22 cellular contexts compared by ENCODE assay signal in genomic region chr2:219327719-219328118, GRCh38. TPM values are rescaled to one million over a fixed set of nuclear protein-coding genes. Genes with fewer than 3 reads are reported as not detected.
DNase-seq lines count a peak whose midpoint lies in the region; FAIRE-seq and TF ChIP-seq lines count a peak whose summit lies in the region.
"Had no signal": no experiment of that assay in that cellular context is flagged by ENCODE, and none has a peak within 500 bp of the region (broad histone marks: within the 10 kb centered on the region; RNA-seq: fewer than 3 reads in every experiment).

No MANE protein-coding gene starts in this region.

- DNase-seq in NCI-H748 (lab: John Stamatoyannopoulos, UW; ENCODE audit: unreplicated experiment) (peak; percentile 74), NCI-H748 treated with DMSO at 0.1 percent for 48 hours (lab: John Stamatoyannopoulos, UW) (no peak), NCI-H146 (lab: John Stamatoyannopoulos, UW) (peak; percentile 79), NCI-H69 (lab: John Stamatoyannopoulos, UW) (peak; percentile 78), retina (peak; percentile 23), RCC 7860 (ENCODE audit: low spot score) (no peak), lower leg skin (ENCODE audit: low spot score in 2 of 2) (no peak), RKO (ENCODE audit: low spot score) (no peak)
- DNase-seq: ACHN; CD4-positive, CD25-positive, alpha-beta regulatory T cell; GM23248; Kasumi-1; MM.1S; NCI-H1105 treated with DMSO at 0.1 percent for 48 hours; OCI-M1; SW 1271 had no signal

- no peak overlapping the region for H3K4me3 ChIP-seq in lower leg skin (ENCODE audit: low read depth, poor library complexity, severe bottlenecking)
- H3K4me3 ChIP-seq: GM23248, SJSA1 had no signal

- TF ChIP-seq POLR2A in lower leg skin (IDR thresholded peaks at IDR 0.05), result no peak

- no peak for TF ChIP-seq CTCF in lower leg skin (IDR thresholded peaks at IDR 0.05)

- no peak for FAIRE-seq in RCC 7860 (lab: Jason Lieb, UNC)
- FAIRE-seq: HTR-8/SVneo, TTC549 had no signal

- intact Hi-C loops in lower leg skin (cut with DNase I; ENCODE audit: low total_unique reads), result loop anchor here (10.0 kb wide), 2 partner anchors 263 to 467 kb away; partner anchors contain the start of gene IHH

- WGBS in lower leg skin, 2 donors, result 46 to 52% methylated on average over 2 of the region's 2 CpGs

RNA-seq across cellular contexts. Expression of gene RESP18, which starts 4.8 kb away (rescaled TPM):
- not detected for total RNA-seq in lower leg skin
- total RNA-seq: B cell; CD4-positive, CD25-positive, alpha-beta regulatory T cell; GM23248; NCI-H460; SJSA1; T-helper 2 cell treated with Interferon-gamma antibody and Interleukin-4, amounts not matched to agents 100 ng/mL and 5 ng/mL, for 36 hours had no signal

RNA-seq across cellular contexts. Expression of gene PTPRN, which starts 18.5 kb away (rescaled TPM):
- total RNA-seq in lower leg skin, result under 1 TPM in 1 of 4 donors, not detected in 3; 0.23 TPM
- total RNA-seq: B cell; CD4-positive, CD25-positive, alpha-beta regulatory T cell; T-helper 2 cell treated with Interferon-gamma antibody and Interleukin-4, amounts not matched to agents 100 ng/mL and 5 ng/mL, for 36 hours had no signal

RNA-seq across cellular contexts. Expression of gene DNAJB2, which starts 48.6 kb away (rescaled TPM):
- 100 to 1,000 TPM; 125 to 152 (median 140) TPM for total RNA-seq in lower leg skin

RNA-seq across cellular contexts. Expression of gene DNPEP, which starts 60.0 kb away (rescaled TPM):
- total RNA-seq in lower leg skin, result 10 to 100 TPM; 52.7 to 64.0 (median 57.6) TPM

Comparison
In these comparisons a context has a peak if more than half of its experiments do, and no peak if none do; other contexts are left out.
1. DNase-seq: peak in NCI-H748 (single experiment), NCI-H146 (single experiment), NCI-H69 (single experiment) and retina (single experiment); none in NCI-H748 treated with DMSO at 0.1 percent for 48 hours (single experiment), RCC 7860 (single experiment), lower leg skin (0 of 2) and RKO (single experiment).